Comparison of ENCODE assay signal across 8 cellular contexts in genomic region chr6:169701953-169702639, GRCh38. TPM values are rescaled to one million over a fixed set of nuclear protein-coding genes. Genes with fewer than 3 reads are reported as not detected.
DNase-seq lines count a peak whose midpoint lies in the region; ATAC-seq, FAIRE-seq and TF ChIP-seq lines count a peak whose summit lies in the region.

Gene C6orf120 (plus strand): TSS chr6:169702126. CDS start chr6:169702460, 334 bp downstream.
Gene WDR27 (minus strand): TSS chr6:169702029. CDS start chr6:169689005, 13,024 bp downstream.

- peaks cover 24% of the 10 kb centered on the region for H4K20me1 ChIP-seq in HepG2 (ENCODE audit: insufficient read depth, low read length)

- peaks cover 45% of the 10 kb centered on the region for H3K4me1 ChIP-seq in HepG2 (ENCODE audit: insufficient read depth, low read length)

- H3K27me3 ChIP-seq in HepG2 (ENCODE audit: control insufficient read depth in 1 of 2, insufficient read depth in 2 of 2, low read length in 2 of 2) = no peaks in the 10 kb centered on the region; a peak in 1 of 5 replicates

- peak; percentile 87 to 96 for TF ChIP-seq POLR2A in HepG2 (IDR thresholded peaks at IDR 0.05; ENCODE audit: insufficient read depth in 1 of 2, low read depth in 2 of 2, low read length in 2 of 2)

- WGBS in HepG2 (ENCODE audit: low lambda C conversion rate) = under 1% methylated on average over 32 of the region's 73 CpGs

- FAIRE-seq in HepG2 (lab: Jason Lieb, UNC) = peak; percentile 64

- peak within 1 kb of the TSS; percentile 99 for H3K9ac ChIP-seq in HepG2 (ENCODE audit: insufficient read depth, low read depth, low read length)

- H3K36me3 ChIP-seq in HepG2 (replicated peaks in 1 of 2; ENCODE audit: control insufficient read depth in 1 of 2, insufficient read depth in 2 of 2, low read length in 2 of 2) = peaks cover 1 to 12% of the 10 kb centered on the region in 2 experiments; a peak in 3 of 5 replicates

- POLR2A ChIA-PET in HepG2 (lab: Yijun Ruan, JAX) = interaction anchor here (0.7 to 7.6 kb wide), 16 partner anchors 8 to 851 kb away, joined by 3 to 81 read pairs (median 8); partner anchors contain the start of genes DYNLT2, ERMARD, PHF10 and PSMB1

- no peak within 1 kb of the TSS for H2AFZ ChIP-seq in HepG2 (ENCODE audit: low read length)

- CTCF ChIA-PET in HepG2 (lab: Yijun Ruan, JAX; ENCODE audit: low intra/inter-chr PET ratio, low total read pairs) = no interaction called here

- TF ChIP-seq EP300 in HepG2 (IDR thresholded peaks at IDR 0.05; ENCODE audit: low read depth in 2 of 2, low read length in 2 of 2) (0 out of 4 replicates have a peak, but pooled peaks of 1 of the 2 experiments have one; percentile 41), HepG2 (CRISPR knock-in tag; IDR thresholded peaks at IDR 0.05; ENCODE audit: borderline replicate concordance) (no peak)

- peak; percentile 59 to 96 (median 88) for DNase-seq in C1 segment of cervical spinal cord (lab: John Stamatoyannopoulos, UW)
- peak; percentile 99 for DNase-seq in NCI-H748 (lab: John Stamatoyannopoulos, UW; ENCODE audit: unreplicated experiment)
- DNase-seq in activated CD4-positive, alpha-beta T cell treated with anti-CD3 and anti-CD28 coated beads, Interleukin-2, amount 50 U/mL, for 24 hours (ENCODE audit: low read depth in 1 of 2, low spot score in 1 of 2) = peak; percentile 96 to 97
- DNase-seq in dermis blood vessel endothelial cell = peak; percentile 99
- DNase-seq in HepG2 (ENCODE audit: low spot score) = peak; percentile 96
- peak; percentile 99 for DNase-seq in stimulated activated CD4-positive, alpha-beta T cell treated with anti-CD3 and anti-CD28 coated beads, Interleukin-4, amount 100 ng/mL, for 1 hour

- peak within 1 kb of the TSS; percentile 93 for H3K27ac ChIP-seq in HepG2 (ENCODE audit: extremely low read length, insufficient read depth, low read length)

- in situ Hi-C loops in HepG2 (cut with HindIII; ENCODE audit: extremely low pct_ligation_motif_present, low pct_unique_long_range_greater_than_20kb) = no loop called here

- peak; percentile 30; the same call in 1 of the 2 replicates for TF ChIP-seq RAD21 in HepG2 (CRISPR knock-in tag; IDR thresholded peaks at IDR 0.05)

- peak; percentile 54 for TF ChIP-seq CTCF in HepG2 (CRISPR knock-in tag; IDR thresholded peaks at IDR 0.05)

- peaks cover 57% of the 10 kb centered on the region for H3K79me2 ChIP-seq in HepG2 (ENCODE audit: insufficient read depth, low read length)

- intact Hi-C loops in HepG2 (cut with micrococcal nuclease; ENCODE audit: unreplicated experiment) = loop anchor here (1.0 to 10.0 kb wide), 5 partner anchors 19 to 850 kb away; partner anchors contain the start of genes DYNLT2, ERMARD, FAM120B and PSMB1

- peak within 1 kb of the TSS; percentile 85 for H3K4me2 ChIP-seq in HepG2 (ENCODE audit: low read depth, low read length)

- H3K9me3 ChIP-seq in HepG2 (ENCODE audit: low read length) = no peaks in the 10 kb centered on the region

- peak; percentile 88 for ATAC-seq in GM19351 (IDR thresholded peaks at IDR 0.05; ENCODE audit: unreplicated experiment)
- ATAC-seq in HG03521 (IDR thresholded peaks at IDR 0.05; ENCODE audit: unreplicated experiment) = peak; percentile 94
- ATAC-seq in HepG2 = peak; percentile 95

- no TSS peak for BruUV-seq in HepG2 (replicated peaks; lab: Mats Ljungman, UMichigan)

- H3K4me3 ChIP-seq in HepG2 (replicated peaks in 1 of 3; ENCODE audit: insufficient read depth in 1 of 3, low read depth in 2 of 3, low read length in 3 of 3) = peak within 1 kb of the TSS; percentile 82 to 98 (median 87)

TF ChIP-seq in HepG2, 621 proteins besides CTCF, POLR2A, EP300 and RAD21 (continues in another document):
- TF ChIP-seq ZNF589 (CRISPR knock-in tag; conservative IDR thresholded peaks at IDR 0.05) = peak; percentile 93; the same call in 1 of the 2 replicates
- TF ChIP-seq ZBTB33 (CRISPR knock-in tag; IDR thresholded peaks at IDR 0.05) = no peak; the same call in 1 of the 2 replicates
- 0 out of 2 replicates have a peak, but pooled peaks have one; percentile 90 for TF ChIP-seq FOXO4 (CRISPR knock-in tag; conservative IDR thresholded peaks at IDR 0.05)
- peak; percentile 79 for TF ChIP-seq ZNF331 (CRISPR knock-in tag; IDR thresholded peaks at IDR 0.05)

RNA-seq across cellular contexts. Expression of gene C6orf120, which starts in this region (rescaled TPM):
- 27.1 and 36.2 TPM in 2 replicates for total RNA-seq in dermis blood vessel endothelial cell
- total RNA-seq in HepG2 (2016; rRNA removed; fragmentation: Illumina TruSeq; extraction: Trizol) = 24.9 and 29.9 TPM in 2 replicates
- 8.5 and 9.9 TPM in 2 replicates for total RNA-seq in HepG2 (2016; cell fraction: cytosol; rRNA removed; fragmentation: Illumina TruSeq; extraction: Trizol; ENCODE audit: low read depth)
- 23.9 and 28.1 TPM in 2 replicates for total RNA-seq in HepG2 (2016; cell fraction: insoluble cytoplasmic fraction; rRNA removed; fragmentation: Illumina TruSeq; extraction: Trizol)
- 29.1 and 33.5 TPM in 2 replicates for total RNA-seq in HepG2 (2016; cell fraction: membrane; rRNA removed; fragmentation: Illumina TruSeq; extraction: Trizol)
- 29.1 and 31.2 TPM in 2 replicates for total RNA-seq in HepG2 (2016; cell fraction: nucleus; rRNA removed; fragmentation: Illumina TruSeq; extraction: Trizol)
- 21.4 and 21.7 TPM in 2 replicates for polyA plus RNA-seq in HepG2 (2011; rRNA removed)
- 15.0 and 17.3 TPM in 2 replicates for polyA plus RNA-seq in HepG2 (2011; cell fraction: cytosol; rRNA removed)
- polyA plus RNA-seq in HepG2 (2011; cell fraction: nucleus; rRNA removed) = 8.2 and 9.1 TPM in 2 replicates
- polyA plus RNA-seq in HepG2 (2012) = 31.3 and 32.1 TPM in 2 replicates
- 11.4 and 15.3 TPM in 2 replicates for polyA plus RNA-seq in HepG2 (2016; cell fraction: cytosol; fragmentation: Illumina TruSeq; extraction: Trizol; ENCODE audit: low read depth)
- 31.7 and 32.1 TPM in 2 replicates for polyA plus RNA-seq in HepG2 (2016; cell fraction: insoluble cytoplasmic fraction; fragmentation: Illumina TruSeq; extraction: Trizol; ENCODE audit: low read depth)
- 26.6 and 31.9 TPM in 2 replicates for polyA plus RNA-seq in HepG2 (2016; cell fraction: membrane; fragmentation: Illumina TruSeq; extraction: Trizol; ENCODE audit: low read depth)
- polyA plus RNA-seq in HepG2 (2016; cell fraction: nucleus; fragmentation: Illumina TruSeq; extraction: Trizol; ENCODE audit: insufficient read depth, low read depth) = 37.2 and 42.7 TPM in 2 replicates
- polyA minus RNA-seq in HepG2 (2011; rRNA and poly(A)+ RNA removed; ENCODE audit: low replicate concordance) = 3.5 and 28.2 TPM in 2 replicates
- polyA minus RNA-seq in HepG2 (2011; cell fraction: cytosol; rRNA and poly(A)+ RNA removed) = 22.5 and 22.8 TPM in 2 replicates
- 18.4 and 18.8 TPM in 2 replicates for polyA minus RNA-seq in HepG2 (2011; cell fraction: nucleus; rRNA and poly(A)+ RNA removed)

RNA-seq across cellular contexts. Expression of gene WDR27, which starts in this region (rescaled TPM):
- total RNA-seq in dermis blood vessel endothelial cell = 21.0 and 39.5 TPM in 2 replicates
- total RNA-seq in HepG2 (2016; rRNA removed; fragmentation: Illumina TruSeq; extraction: Trizol) = 10.0 and 34.1 TPM in 2 replicates
- total RNA-seq in HepG2 (2016; cell fraction: cytosol; rRNA removed; fragmentation: Illumina TruSeq; extraction: Trizol; ENCODE audit: low read depth) = 45.3 and 45.5 TPM in 2 replicates
- total RNA-seq in HepG2 (2016; cell fraction: insoluble cytoplasmic fraction; rRNA removed; fragmentation: Illumina TruSeq; extraction: Trizol) = 9.2 and 32.8 TPM in 2 replicates
- total RNA-seq in HepG2 (2016; cell fraction: membrane; rRNA removed; fragmentation: Illumina TruSeq; extraction: Trizol) = 22.5 and 24.3 TPM in 2 replicates
- total RNA-seq in HepG2 (2016; cell fraction: nucleus; rRNA removed; fragmentation: Illumina TruSeq; extraction: Trizol) = 87.3 and 93.1 TPM in 2 replicates
- polyA plus RNA-seq in HepG2 (2011; rRNA removed) = 80.3 and 95.6 TPM in 2 replicates
- 17.7 and 20.8 TPM in 2 replicates for polyA plus RNA-seq in HepG2 (2011; cell fraction: cytosol; rRNA removed)
- 789 and 902 TPM in 2 replicates for polyA plus RNA-seq in HepG2 (2011; cell fraction: nucleus; rRNA removed)
- polyA plus RNA-seq in HepG2 (2012) = 44.5 and 48.4 TPM in 2 replicates
- polyA plus RNA-seq in HepG2 (2016; cell fraction: cytosol; fragmentation: Illumina TruSeq; extraction: Trizol; ENCODE audit: low read depth) = 0.87 and 1.0 TPM in 2 replicates
- 5.7 and 6.2 TPM in 2 replicates for polyA plus RNA-seq in HepG2 (2016; cell fraction: insoluble cytoplasmic fraction; fragmentation: Illumina TruSeq; extraction: Trizol; ENCODE audit: low read depth)
- 2.3 TPM in 2 replicates for polyA plus RNA-seq in HepG2 (2016; cell fraction: membrane; fragmentation: Illumina TruSeq; extraction: Trizol; ENCODE audit: low read depth)
- 145 and 151 TPM in 2 replicates for polyA plus RNA-seq in HepG2 (2016; cell fraction: nucleus; fragmentation: Illumina TruSeq; extraction: Trizol; ENCODE audit: insufficient read depth, low read depth)
- polyA minus RNA-seq in HepG2 (2011; rRNA and poly(A)+ RNA removed; ENCODE audit: low replicate concordance) = 26.5 and 83.9 TPM in 2 replicates
- 13.1 and 17.6 TPM in 2 replicates for polyA minus RNA-seq in HepG2 (2011; cell fraction: cytosol; rRNA and poly(A)+ RNA removed)
- 330 and 337 TPM in 2 replicates for polyA minus RNA-seq in HepG2 (2011; cell fraction: nucleus; rRNA and poly(A)+ RNA removed)

Comparison
In these comparisons a context has a peak if more than half of its experiments do, and no peak if none do; other contexts are left out.
1. Peak in every context shown above with its lines: DNase-seq, ATAC-seq, H3K4me3 ChIP-seq and H3K27ac ChIP-seq.